ENCODE assay signal across 8 cellular contexts in genomic region chr17:35586569-35587073, GRCh38. TPM values are rescaled to one million over a fixed set of nuclear protein-coding genes. Genes with fewer than 3 reads are reported as not detected.
DNase-seq lines count a peak whose midpoint lies in the region; ATAC-seq and TF ChIP-seq lines count a peak whose summit lies in the region.

No MANE protein-coding gene starts in this region.

- peaks cover 11 to 13% of the 10 kb centered on the region in 2 donors for H3K27me3 Mint-ChIP-seq in natural killer cell treated with Interleukin-12 subunit alpha and Interleukin-12 subunit beta and Interleukin-15 and Interleukin-18, amount 100 ng/mL, for 72 hours

- no peak for TF ChIP-seq CTCF in mucosa of descending colon (IDR thresholded peaks at IDR 0.05)
- TF ChIP-seq CTCF in GM10266 (IDR thresholded peaks at IDR 0.05; ENCODE audit: control insufficient read depth, insufficient read depth, low read depth, missing control alignments): no peak

- H3K27ac ChIP-seq in KOPT-K1 (ENCODE audit: low read depth, low read length, poor library complexity, severe bottlenecking): peak overlapping the region; percentile 87
- H3K27ac ChIP-seq in duodenal mucosa (ENCODE audit: low read depth, low read length): peak overlapping the region; percentile 74

- H3K4me1 Mint-ChIP-seq in natural killer cell treated with Interleukin-12 subunit alpha and Interleukin-12 subunit beta and Interleukin-15 and Interleukin-18, amount 100 ng/mL, for 72 hours (ENCODE audit: low read depth in 2 of 2): peaks cover 29 to 31% of the 10 kb centered on the region in 2 donors

- ATAC-seq in GM19467 (IDR thresholded peaks at IDR 0.05; ENCODE audit: unreplicated experiment): peak; percentile 23
- peak in 1 of 2 donors; percentile 9 for ATAC-seq in natural killer cell treated with Interleukin-12 subunit alpha and Interleukin-12 subunit beta and Interleukin-15 and Interleukin-18, amount 100 ng/mL, for 72 hours
- no peak for ATAC-seq in mucosa of descending colon

- peak overlapping the region; percentile 95 to 98 for H3K27ac Mint-ChIP-seq in natural killer cell treated with Interleukin-12 subunit alpha and Interleukin-12 subunit beta and Interleukin-15 and Interleukin-18, amount 100 ng/mL, for 72 hours

- H3K9me3 Mint-ChIP-seq in natural killer cell treated with Interleukin-12 subunit alpha and Interleukin-12 subunit beta and Interleukin-15 and Interleukin-18, amount 100 ng/mL, for 72 hours: no peaks in the 10 kb centered on the region

- no peak for DNase-seq in natural killer cell treated with Interleukin-12 subunit alpha and Interleukin-12 subunit beta and Interleukin-15 and Interleukin-18, amount 100 ng/mL, for 72 hours (ENCODE audit: low spot score)
- DNase-seq in mucosa of descending colon (no peak), GM10266 (ENCODE audit: extremely low spot score) (no peak), SK-N-DZ (ENCODE audit: low spot score) (no peak), DMS79 treated with DMSO at 0.1 percent for 48 hours (lab: John Stamatoyannopoulos, UW) (no peak)

- H3K9ac ChIP-seq in duodenal mucosa (ENCODE audit: low read depth in 1 of 2, low read length in 2 of 2): peak overlapping the region; percentile 92 to 100

- intact Hi-C loops in mucosa of descending colon (cut with DNase I, micrococcal nuclease): no loop called here

- peak overlapping the region; percentile 94 for H3K4me3 Mint-ChIP-seq in natural killer cell treated with Interleukin-12 subunit alpha and Interleukin-12 subunit beta and Interleukin-15 and Interleukin-18, amount 100 ng/mL, for 72 hours

- peaks cover 6% of the 10 kb centered on the region for H3K36me3 Mint-ChIP-seq in natural killer cell treated with Interleukin-12 subunit alpha and Interleukin-12 subunit beta and Interleukin-15 and Interleukin-18, amount 100 ng/mL, for 72 hours

- H3K9me3 ChIP-seq in KOPT-K1 (ENCODE audit: insufficient read depth, low read length, poor library complexity, severe bottlenecking) (no peaks in the 10 kb centered on the region), duodenal mucosa (ENCODE audit: control insufficient read depth in 1 of 2, low read length in 2 of 2) (no peaks in the 10 kb centered on the region), mucosa of descending colon (no peaks in the 10 kb centered on the region)

- H3K4me1 ChIP-seq in duodenal mucosa (ENCODE audit: control insufficient read depth in 1 of 2, insufficient read depth in 2 of 2, low read length in 2 of 2) (peaks cover 12 to 16% of the 10 kb centered on the region in 2 donors), mucosa of descending colon (ENCODE audit: low read depth) (peaks cover 21% of the 10 kb centered on the region)

- H3K4me3 ChIP-seq in duodenal mucosa (ENCODE audit: low read depth in 1 of 2, low read length in 2 of 2) (peak overlapping the region; percentile 92 to 100), mucosa of descending colon (no peak overlapping the region)

- no peaks in the 10 kb centered on the region for H3K27me3 ChIP-seq in duodenal mucosa (ENCODE audit: control insufficient read depth in 1 of 2, insufficient read depth in 2 of 2, low read length in 2 of 2)

- H3K36me3 ChIP-seq in KOPT-K1 (ENCODE audit: insufficient read depth, low read length): no peaks in the 10 kb centered on the region
- no peaks in the 10 kb centered on the region for H3K36me3 ChIP-seq in duodenal mucosa (ENCODE audit: control insufficient read depth in 1 of 2, insufficient read depth in 2 of 2, low read length in 2 of 2)
- H3K36me3 ChIP-seq in mucosa of descending colon (ENCODE audit: low read depth): peaks cover 2% of the 10 kb centered on the region

RNA-seq across cellular contexts. Expression of gene AP2B1, which starts 0.5 kb away (rescaled TPM):
- 100 to 1,000 TPM; 158 to 171 TPM for total RNA-seq in natural killer cell treated with Interleukin-12 subunit alpha and Interleukin-12 subunit beta and Interleukin-15 and Interleukin-18, amount 100 ng/mL, for 72 hours
- 100 to 1,000 TPM; 127 to 177 (median 153) TPM for total RNA-seq in mucosa of descending colon
- polyA plus RNA-seq in SK-N-DZ (2014; cell fraction: cytosol; rRNA removed): 39.0 and 43.0 TPM in 2 replicates
- 14.8 and 36.4 TPM in 2 replicates for polyA plus RNA-seq in SK-N-DZ (2014; cell fraction: nucleus; rRNA removed)

RNA-seq across cellular contexts. Expression of gene PEX12, which starts 8.2 kb away (rescaled TPM):
- total RNA-seq in natural killer cell treated with Interleukin-12 subunit alpha and Interleukin-12 subunit beta and Interleukin-15 and Interleukin-18, amount 100 ng/mL, for 72 hours: 1 to 10 TPM; 3.5 to 4.5 TPM
- 1 to 10 TPM; 2.8 to 4.9 (median 3.8) TPM for total RNA-seq in mucosa of descending colon
- polyA plus RNA-seq in SK-N-DZ (2014; cell fraction: cytosol; rRNA removed): 6.4 and 8.2 TPM in 2 replicates
- 2.7 and 3.4 TPM in 2 replicates for polyA plus RNA-seq in SK-N-DZ (2014; cell fraction: nucleus; rRNA removed)

RNA-seq across cellular contexts. Expression of gene SLFN14, which starts 26.0 kb away (rescaled TPM):
- total RNA-seq in natural killer cell treated with Interleukin-12 subunit alpha and Interleukin-12 subunit beta and Interleukin-15 and Interleukin-18, amount 100 ng/mL, for 72 hours: not detected
- total RNA-seq in mucosa of descending colon: not detected
- 0.12 TPM in 1 of 2 replicates, not detected in the other for polyA plus RNA-seq in SK-N-DZ (2014; cell fraction: cytosol; rRNA removed)
- polyA plus RNA-seq in SK-N-DZ (2014; cell fraction: nucleus; rRNA removed): not detected in 2 replicates

RNA-seq across cellular contexts. Expression of gene SLFN12L, which starts 49.1 kb away (rescaled TPM):
- total RNA-seq in natural killer cell treated with Interleukin-12 subunit alpha and Interleukin-12 subunit beta and Interleukin-15 and Interleukin-18, amount 100 ng/mL, for 72 hours: 10 to 100 TPM; 40.2 to 83.7 TPM
- total RNA-seq in mucosa of descending colon: 1 to 10 TPM; 1.5 to 2.9 (median 2.9) TPM
- not detected in 2 replicates for polyA plus RNA-seq in SK-N-DZ (2014; cell fraction: cytosol; rRNA removed)
- polyA plus RNA-seq in SK-N-DZ (2014; cell fraction: nucleus; rRNA removed): 0.13 TPM in 1 of 2 replicates, not detected in the other
